Comparison of ENCODE assay signal across 17 cellular contexts in the genomic region with DNA sequence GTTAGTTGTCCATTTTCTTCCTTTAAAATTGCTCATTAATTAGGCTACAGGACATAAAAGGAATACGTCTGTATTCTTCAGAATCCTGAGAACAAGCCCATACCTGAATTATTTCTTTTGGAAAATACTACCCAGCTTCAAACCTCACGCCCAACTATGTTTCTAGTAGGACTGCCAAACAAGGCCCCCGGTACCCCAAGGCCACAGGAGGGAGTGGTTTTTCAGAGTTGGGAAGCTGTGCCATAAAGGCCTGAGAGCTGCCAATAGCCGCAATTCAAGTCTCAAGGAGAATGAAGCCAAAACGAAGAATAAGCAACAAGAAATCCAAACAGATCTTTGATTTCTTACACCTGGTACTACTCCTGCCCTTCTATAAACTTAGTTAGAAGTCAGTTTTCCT. TPM values are rescaled to one million over a fixed set of nuclear protein-coding genes. Genes with fewer than 3 reads are reported as not detected.
A peak's percentile ranks its signal among the peaks of the same experiment; 100 is the strongest.
DNase-seq lines count a peak whose midpoint lies in the region; ATAC-seq and TF ChIP-seq lines count a peak whose summit lies in the region.
"Had no signal": no experiment of that assay in that cellular context is flagged by ENCODE, and none has a peak within 500 bp of the region (broad histone marks: within the 10 kb centered on the region; RNA-seq: fewer than 3 reads in every experiment).

No MANE protein-coding gene starts in this region.

- no peak overlapping the region for H2BK120ac ChIP-seq in mesenchymal stem cell (ENCODE audit: low read depth, low read length)

- H3K4me3 ChIP-seq in HUES48 (ENCODE audit: low read depth, low read length) (no peak overlapping the region), breast epithelium (no peak overlapping the region), mesenchymal stem cell (ENCODE audit: insufficient read depth in 1 of 2, low read depth in 1 of 2, low read length in 2 of 2) (peak overlapping the region in 1 of 2 experiments; percentile 7)
- no peak overlapping the region for H3K4me3 ChIP-seq in effector memory CD4-positive, alpha-beta T cell (ENCODE audit: insufficient read depth, low read depth, low read length, poor library complexity, severe bottlenecking)
- H3K4me3 ChIP-seq: BLaER1 treated with 17β-estradiol and CSF1 and Interleukin-3, amounts not matched to agents 10 nM and 100 nM; left lung; right lobe of liver; upper lobe of right lung had no signal

- no peak overlapping the region for H2BK15ac ChIP-seq in mesenchymal stem cell (ENCODE audit: low read depth, poor library complexity, severe bottlenecking)

- peaks cover 38% of the 10 kb centered on the region for H3K4me1 ChIP-seq in HUES48 (ENCODE audit: control insufficient read depth, insufficient read depth, low read length)
- H3K4me1 ChIP-seq in breast epithelium = no peaks in the 10 kb centered on the region
- peaks cover 1% of the 10 kb centered on the region for H3K4me1 ChIP-seq in mesenchymal stem cell (ENCODE audit: control insufficient read depth, insufficient read depth, low read depth, low read length)
- H3K4me1 ChIP-seq in effector memory CD4-positive, alpha-beta T cell (ENCODE audit: control insufficient read depth, insufficient read depth, low read length, poor library complexity, severe bottlenecking) = no peaks in the 10 kb centered on the region

- no peak overlapping the region for H4K8ac ChIP-seq in mesenchymal stem cell (ENCODE audit: low read length)

- no peaks in the 10 kb centered on the region; the same call in 1 of the 2 replicates for H3K36me3 ChIP-seq in HUES48 (ENCODE audit: control insufficient read depth, insufficient read depth, low read length)
- H3K36me3 ChIP-seq in breast epithelium = no peaks in the 10 kb centered on the region
- H3K36me3 ChIP-seq in mesenchymal stem cell (ENCODE audit: control insufficient read depth in 1 of 2, insufficient read depth in 2 of 2, low read depth in 1 of 2, low read length in 2 of 2) = no peaks in the 10 kb centered on the region
- H3K36me3 ChIP-seq in effector memory CD4-positive, alpha-beta T cell (ENCODE audit: control insufficient read depth, insufficient read depth, low read length) = no peaks in the 10 kb centered on the region
- H3K36me3 ChIP-seq: left lung, right lobe of liver, upper lobe of right lung had no signal

- no peak overlapping the region for H3K4ac ChIP-seq in mesenchymal stem cell (ENCODE audit: low read depth in 1 of 2, low read length in 2 of 2)

- no peak overlapping the region for H2AFZ ChIP-seq in mesenchymal stem cell (ENCODE audit: low read depth, low read length)

- no peak overlapping the region for H3K18ac ChIP-seq in mesenchymal stem cell (ENCODE audit: low read depth in 1 of 2, low read length in 2 of 2)

- TF ChIP-seq POLR2A in breast epithelium (IDR thresholded peaks at IDR 0.05) = no peak

- no peak for ATAC-seq in HG03135 (IDR thresholded peaks at IDR 0.05; ENCODE audit: unreplicated experiment)
- ATAC-seq: left lung; natural killer cell treated with Interleukin-12 subunit alpha and Interleukin-12 subunit beta and Interleukin-15 and Interleukin-18, amount 100 ng/mL, for 72 hours; right lobe of liver; upper lobe of right lung had no signal

- H4K91ac ChIP-seq in mesenchymal stem cell (ENCODE audit: low read length) = no peak overlapping the region

- peaks cover 12% of the 10 kb centered on the region for H3K79me1 ChIP-seq in mesenchymal stem cell (replicated peaks; ENCODE audit: low read length, poor library complexity, severe bottlenecking)

- H3K27ac ChIP-seq in HUES48 (ENCODE audit: low read depth, low read length) (peak overlapping the region; percentile 14), breast epithelium (peak overlapping the region; percentile 22 to 54), mesenchymal stem cell (ENCODE audit: low read length, poor library complexity, severe bottlenecking) (no peak overlapping the region), temporal lobe (ENCODE audit: low read depth, low read length) (peak overlapping the region; percentile 12)
- no peak overlapping the region for H3K27ac ChIP-seq in effector memory CD4-positive, alpha-beta T cell (ENCODE audit: insufficient read depth, low read length, poor library complexity, severe bottlenecking)
- H3K27ac ChIP-seq: BLaER1 treated with 17β-estradiol and CSF1 and Interleukin-3, amounts not matched to agents 10 nM and 100 nM; right lobe of liver; upper lobe of right lung had no signal

- H3K23ac ChIP-seq in mesenchymal stem cell (ENCODE audit: low read length in 2 of 2) = no peak overlapping the region

- no peak overlapping the region for H2BK12ac ChIP-seq in mesenchymal stem cell (ENCODE audit: low read length in 2 of 2)

- DNase-seq in breast epithelium (ENCODE audit: low spot score in 2 of 2) (peak in 1 of 2 donors; percentile 72), mesenchymal stem cell (no peak), SHP77 (lab: John Stamatoyannopoulos, UW) (no peak)
- DNase-seq in effector memory CD4-positive, alpha-beta T cell = no peak
- DNase-seq: activated CD4-positive, alpha-beta T cell treated with anti-CD3 and anti-CD28 coated beads for 4 hours; DMS79 treated with DMSO at 0.1 percent for 48 hours; left lung; NCI-H2171; right lobe of liver; RPMI8226; T-helper 2 cell; upper lobe of right lung had no signal

- H3K9me3 ChIP-seq in HUES48 (ENCODE audit: control insufficient read depth, insufficient read depth, low read length) (no peaks in the 10 kb centered on the region), breast epithelium (no peaks in the 10 kb centered on the region), mesenchymal stem cell (ENCODE audit: control insufficient read depth, low read length) (no peaks in the 10 kb centered on the region)
- H3K9me3 ChIP-seq in effector memory CD4-positive, alpha-beta T cell (ENCODE audit: control insufficient read depth, low read length) = no peaks in the 10 kb centered on the region
- H3K9me3 ChIP-seq: BLaER1 treated with 17β-estradiol and CSF1 and Interleukin-3, amounts not matched to agents 10 nM and 100 nM; left lung; right lobe of liver; upper lobe of right lung had no signal

- TF ChIP-seq CTCF in breast epithelium (IDR thresholded peaks at IDR 0.05) = no peak

- intact Hi-C loops in breast epithelium (cut with DNase I; ENCODE audit: low total_unique reads) = no loop called here

- H3K9ac ChIP-seq in HUES48 (ENCODE audit: low read depth, low read length) (no peak overlapping the region), mesenchymal stem cell (ENCODE audit: low read length) (peak overlapping the region; percentile 78)

- no peak overlapping the region for H3K4me2 ChIP-seq in mesenchymal stem cell (ENCODE audit: low read length, poor library complexity, severe bottlenecking)
- H3K4me2 ChIP-seq: BLaER1 treated with 17β-estradiol and CSF1 and Interleukin-3, amounts not matched to agents 10 nM and 100 nM had no signal

- no peak overlapping the region for H2BK5ac ChIP-seq in mesenchymal stem cell (ENCODE audit: low read depth, low read length, poor library complexity, severe bottlenecking)

- H3K14ac ChIP-seq in mesenchymal stem cell (ENCODE audit: low read length in 2 of 2) = no peak overlapping the region

- H2AK5ac ChIP-seq in mesenchymal stem cell (ENCODE audit: low read length, severe bottlenecking) = no peak overlapping the region

- 90% methylated on average over 5 of the region's 5 CpGs for WGBS in mesenchymal stem cell

- H3K27me3 ChIP-seq in HUES48 (ENCODE audit: control insufficient read depth, insufficient read depth, low read length) = no peaks in the 10 kb centered on the region
- no peaks in the 10 kb centered on the region for H3K27me3 ChIP-seq in breast epithelium
- no peaks in the 10 kb centered on the region for H3K27me3 ChIP-seq in mesenchymal stem cell (ENCODE audit: control insufficient read depth in 1 of 2, insufficient read depth in 1 of 2, low read length in 2 of 2)
- H3K27me3 ChIP-seq in effector memory CD4-positive, alpha-beta T cell (replicated peaks; ENCODE audit: control insufficient read depth, insufficient read depth, low read length, poor library complexity, severe bottlenecking) = no peaks in the 10 kb centered on the region
- H3K27me3 ChIP-seq: BLaER1 treated with 17β-estradiol and CSF1 and Interleukin-3, amounts not matched to agents 10 nM and 100 nM; left lung; right lobe of liver; upper lobe of right lung had no signal

RNA-seq across cellular contexts. Expression of gene UBE2G1, which starts 48.3 kb away (rescaled TPM):
- total RNA-seq in breast epithelium (10 to 100 TPM; 43.3 to 56.5 (median 43.4) TPM), temporal lobe (39.3 TPM)
- 63.6 TPM for polyA plus RNA-seq in mesenchymal stem cell (2013, experiment 1 of 2)
- 69.4 TPM for polyA plus RNA-seq in mesenchymal stem cell (2013, experiment 2 of 2)

RNA-seq across cellular contexts. Expression of gene ANKFY1, which starts 54.4 kb away (rescaled TPM):
- total RNA-seq in breast epithelium = 10 to 100 TPM; 36.3 to 44.2 (median 42.1) TPM
- polyA plus RNA-seq in mesenchymal stem cell (2013, experiment 1 of 2) = 19.7 TPM
- 18.8 TPM for polyA plus RNA-seq in mesenchymal stem cell (2013, experiment 2 of 2)
- 45.5 TPM for total RNA-seq in temporal lobe

Comparison
In these comparisons a context has a peak if more than half of its experiments do, and no peak if none do; other contexts are left out.
1. H3K27ac ChIP-seq: peak in HUES48 (single experiment), breast epithelium (2 of 2) and temporal lobe (single experiment); none in mesenchymal stem cell (single experiment) and effector memory CD4-positive, alpha-beta T cell (single experiment).